20 cellular contexts compared by ENCODE assay signal in genomic region chr14:104964546-104964945, GRCh38. TPM values are rescaled to one million over a fixed set of nuclear protein-coding genes. Genes with fewer than 3 reads are reported as not detected.
DNase-seq lines count a peak whose midpoint lies in the region; ATAC-seq and TF ChIP-seq lines count a peak whose summit lies in the region.
"Had no signal": no experiment of that assay in that cellular context is flagged by ENCODE, and none has a peak within 500 bp of the region (broad histone marks: within the 10 kb centered on the region; RNA-seq: fewer than 3 reads in every experiment).

No MANE protein-coding gene starts in this region.

- peaks cover 4% of the 10 kb centered on the region for H3K79me2 ChIP-seq in osteoblast (ENCODE audit: insufficient read depth, low read length)

- H2AFZ ChIP-seq in osteoblast (ENCODE audit: low read length): no peak overlapping the region
- H2AFZ ChIP-seq: GM23248 had no signal

- H3K9me3 ChIP-seq in heart right ventricle (no peaks in the 10 kb centered on the region), BE2C (no peaks in the 10 kb centered on the region), WERI-Rb-1 (ENCODE audit: severe bottlenecking) (no peaks in the 10 kb centered on the region), osteoblast (ENCODE audit: low read depth, low read length) (no peaks in the 10 kb centered on the region)
- H3K9me3 ChIP-seq: BLaER1 treated with 17β-estradiol and CSF1 and Interleukin-3, amounts not matched to agents 10 nM and 100 nM; HAP-1 had no signal

- H3K27me3 ChIP-seq in heart right ventricle (peaks cover 0 to 40% (median 0%) of the 10 kb centered on the region in 7 donors), BE2C (no peaks in the 10 kb centered on the region), WERI-Rb-1 (ENCODE audit: insufficient read depth, low read depth, severe bottlenecking) (no peaks in the 10 kb centered on the region), osteoblast (ENCODE audit: insufficient read depth, low read length) (no peaks in the 10 kb centered on the region)

- no peak for TF ChIP-seq CTCF in heart right ventricle (IDR thresholded peaks at IDR 0.05)
- TF ChIP-seq CTCF in BE2C (IDR thresholded peaks at IDR 0.05; ENCODE audit: low read depth, low read length): no peak
- no peak for TF ChIP-seq CTCF in WERI-Rb-1 (IDR thresholded peaks at IDR 0.05; ENCODE audit: low read depth, low read length)
- no peak for TF ChIP-seq CTCF in osteoblast (IDR thresholded peaks at IDR 0.05; ENCODE audit: extremely low read depth, low read depth, low read length)

- no peaks in the 10 kb centered on the region for H3K36me3 Mint-ChIP-seq in activated T-helper 2 cell treated with anti-CD3 and anti-CD28 coated beads, Interferon-gamma antibody, Interleukin-2, Interleukin-4, amounts not matched to agents 10 μg/mL and 5 μg/mL and 100 μg/mL, durations not matched to agents 14 hours and 24 hours and 36 hours (ENCODE audit: low read depth)
- H3K36me3 Mint-ChIP-seq: CD4-positive, CD25-positive, alpha-beta regulatory T cell; CD8-positive, alpha-beta memory T cell had no signal

- no peak overlapping the region for H3K27ac ChIP-seq in heart right ventricle
- H3K27ac ChIP-seq in WERI-Rb-1: no peak overlapping the region
- no peak overlapping the region for H3K27ac ChIP-seq in osteoblast (ENCODE audit: low read depth, low read length)
- H3K27ac ChIP-seq: BLaER1 treated with 17β-estradiol and CSF1 and Interleukin-3, amounts not matched to agents 10 nM and 100 nM; GM23248; HL-60 had no signal

- H4K20me1 ChIP-seq in osteoblast (ENCODE audit: insufficient read depth, low read length): no peaks in the 10 kb centered on the region

- H3K4me2 ChIP-seq in osteoblast (ENCODE audit: insufficient read depth, low read length): no peak overlapping the region

- DNase-seq in Right ventricle myocardium inferior (ENCODE audit: missing footprints) (peak; percentile 2), heart right ventricle (no peak), BE2C (peak; percentile 1), WERI-Rb-1 (peak; percentile 4), osteoblast (ENCODE audit: insufficient read length, low spot score, missing footprints) (peak; percentile 4), NCI-H2196 treated with DMSO at 0.1 percent for 48 hours (lab: John Stamatoyannopoulos, UW; ENCODE audit: unreplicated experiment) (no peak)
- DNase-seq in activated T-helper 2 cell treated with anti-CD3 and anti-CD28 coated beads, Interferon-gamma antibody, Interleukin-2, Interleukin-4, amounts not matched to agents 10 μg/mL and 5 μg/mL and 100 μg/mL, durations not matched to agents 14 hours and 24 hours and 36 hours (ENCODE audit: low spot score): no peak
- DNase-seq: 8988T; CD4-positive, CD25-positive, alpha-beta regulatory T cell; CD8-positive, alpha-beta memory T cell; COR-L47; DMS 273 treated with DMSO at 0.1 percent for 48 hours; DMS53; GM23248 had no signal

- WGBS in heart right ventricle, 2 donors: 90 to 91% methylated on average over 7 of the region's 7 CpGs

- H3K4me1 Mint-ChIP-seq in activated T-helper 2 cell treated with anti-CD3 and anti-CD28 coated beads, Interferon-gamma antibody, Interleukin-2, Interleukin-4, amounts not matched to agents 10 μg/mL and 5 μg/mL and 100 μg/mL, durations not matched to agents 14 hours and 24 hours and 36 hours (ENCODE audit: low read depth): no peaks in the 10 kb centered on the region
- H3K4me1 Mint-ChIP-seq: CD4-positive, CD25-positive, alpha-beta regulatory T cell; CD8-positive, alpha-beta memory T cell had no signal

- no peaks in the 10 kb centered on the region for H3K36me3 ChIP-seq in heart right ventricle
- no peaks in the 10 kb centered on the region for H3K36me3 ChIP-seq in BE2C
- no peaks in the 10 kb centered on the region for H3K36me3 ChIP-seq in WERI-Rb-1
- no peaks in the 10 kb centered on the region for H3K36me3 ChIP-seq in osteoblast (ENCODE audit: insufficient read depth, low read length)
- H3K36me3 ChIP-seq: BLaER1 treated with 17β-estradiol and CSF1 and Interleukin-3, amounts not matched to agents 10 nM and 100 nM; HAP-1 had no signal

- H3K4me1 ChIP-seq in heart right ventricle: peaks cover 13 to 30% (median 24%) of the 10 kb centered on the region in 9 donors
- H3K4me1 ChIP-seq in BE2C: peaks cover 16% of the 10 kb centered on the region
- H3K4me1 ChIP-seq in osteoblast (ENCODE audit: insufficient read depth, low read length): peaks cover 12% of the 10 kb centered on the region

- H3K27ac Mint-ChIP-seq in activated T-helper 2 cell treated with anti-CD3 and anti-CD28 coated beads, Interferon-gamma antibody, Interleukin-2, Interleukin-4, amounts not matched to agents 10 μg/mL and 5 μg/mL and 100 μg/mL, durations not matched to agents 14 hours and 24 hours and 36 hours: no peak overlapping the region
- H3K27ac Mint-ChIP-seq: CD8-positive, alpha-beta memory T cell had no signal

- intact Hi-C loops in Right ventricle myocardium inferior (cut with DNase I) (no loop called here), heart right ventricle (cut with DNase I) (no loop called here)
- intact Hi-C loops in activated T-helper 2 cell treated with anti-CD3 and anti-CD28 coated beads, Interferon-gamma antibody, Interleukin-2, Interleukin-4, amounts not matched to agents 10 μg/mL and 5 μg/mL and 100 μg/mL, durations not matched to agents 14 hours and 24 hours and 36 hours (cut with micrococcal nuclease): no loop called here

- no peak overlapping the region for H3K4me3 Mint-ChIP-seq in activated T-helper 2 cell treated with anti-CD3 and anti-CD28 coated beads, Interferon-gamma antibody, Interleukin-2, Interleukin-4, amounts not matched to agents 10 μg/mL and 5 μg/mL and 100 μg/mL, durations not matched to agents 14 hours and 24 hours and 36 hours (ENCODE audit: low read depth)
- H3K4me3 Mint-ChIP-seq: CD4-positive, CD25-positive, alpha-beta regulatory T cell; CD8-positive, alpha-beta memory T cell had no signal

- no peak overlapping the region for H3K4me3 ChIP-seq in heart right ventricle
- H3K4me3 ChIP-seq in BE2C (ENCODE audit: low read depth, low read length): no peak overlapping the region
- no peak overlapping the region for H3K4me3 ChIP-seq in WERI-Rb-1 (ENCODE audit: low read depth, low read length)
- H3K4me3 ChIP-seq in osteoblast (ENCODE audit: insufficient read depth, low read length): no peak overlapping the region
- H3K4me3 ChIP-seq: BLaER1 treated with 17β-estradiol and CSF1 and Interleukin-3, amounts not matched to agents 10 nM and 100 nM; GM23248; HAP-1 had no signal

- peaks cover 7% of the 10 kb centered on the region for H3K27me3 Mint-ChIP-seq in activated T-helper 2 cell treated with anti-CD3 and anti-CD28 coated beads, Interferon-gamma antibody, Interleukin-2, Interleukin-4, amounts not matched to agents 10 μg/mL and 5 μg/mL and 100 μg/mL, durations not matched to agents 14 hours and 24 hours and 36 hours (ENCODE audit: low read depth)

- ATAC-seq in Right ventricle myocardium inferior: no peak
- ATAC-seq in heart right ventricle: no peak
- ATAC-seq in HG03354 (IDR thresholded peaks at IDR 0.05; ENCODE audit: poor library complexity, severe bottlenecking, unreplicated experiment): no peak

- no peaks in the 10 kb centered on the region for H3K9me3 Mint-ChIP-seq in activated T-helper 2 cell treated with anti-CD3 and anti-CD28 coated beads, Interferon-gamma antibody, Interleukin-2, Interleukin-4, amounts not matched to agents 10 μg/mL and 5 μg/mL and 100 μg/mL, durations not matched to agents 14 hours and 24 hours and 36 hours
- H3K9me3 Mint-ChIP-seq: CD4-positive, CD25-positive, alpha-beta regulatory T cell; CD8-positive, alpha-beta memory T cell had no signal

RNA-seq across cellular contexts. Expression of gene AHNAK2, which starts 13.6 kb away (rescaled TPM):
- 2.5 TPM for total RNA-seq in Right ventricle myocardium inferior
- 10 to 100 TPM in 1 of 10 donors, 1 to 10 TPM in 9; 1.1 to 29.5 (median 2.6) TPM for total RNA-seq in heart right ventricle
- polyA plus RNA-seq in heart right ventricle: 1 to 10 TPM; 3.5 to 4.0 TPM
- 0.62 TPM for polyA plus RNA-seq in BE2C (2012; ENCODE audit: insufficient read depth, insufficient read length, low read depth)
- 30.8 and 31.8 TPM in 2 replicates for total RNA-seq in osteoblast
- 0.02 and 0.07 TPM in 2 replicates for total RNA-seq in activated T-helper 2 cell treated with anti-CD3 and anti-CD28 coated beads, Interferon-gamma antibody, Interleukin-2, Interleukin-4, amounts not matched to agents 10 μg/mL and 5 μg/mL and 100 μg/mL, durations not matched to agents 14 hours and 24 hours and 36 hours
- total RNA-seq: CD4-positive, CD25-positive, alpha-beta regulatory T cell had no signal
- polyA plus RNA-seq: CD4-positive, CD25-positive, alpha-beta regulatory T cell; CD8-positive, alpha-beta memory T cell had no signal

RNA-seq across cellular contexts. Expression of gene CLBA1, which starts 21.0 kb away (rescaled TPM):
- total RNA-seq in Right ventricle myocardium inferior (1.9 TPM), heart right ventricle (1 to 10 TPM; 1.2 to 3.1 (median 2.4) TPM), osteoblast (11.5 and 12.3 TPM in 2 replicates)
- polyA plus RNA-seq in heart right ventricle: 1 to 10 TPM; 2.9 to 3.5 TPM
- 15.3 TPM for polyA plus RNA-seq in BE2C (2012; ENCODE audit: insufficient read depth, insufficient read length, low read depth)
- 0.94 and 1.4 TPM in 2 replicates for total RNA-seq in activated T-helper 2 cell treated with anti-CD3 and anti-CD28 coated beads, Interferon-gamma antibody, Interleukin-2, Interleukin-4, amounts not matched to agents 10 μg/mL and 5 μg/mL and 100 μg/mL, durations not matched to agents 14 hours and 24 hours and 36 hours

RNA-seq across cellular contexts. Expression of gene PLD4, which starts 39.9 kb away (rescaled TPM):
- total RNA-seq in Right ventricle myocardium inferior (not detected), heart right ventricle (under 1 TPM in 9 of 10 donors, not detected in 1; 0.23 to 0.91 (median 0.50) TPM), osteoblast (not detected in 2 replicates)
- under 1 TPM; 0.07 to 0.13 TPM for polyA plus RNA-seq in heart right ventricle
- polyA plus RNA-seq in BE2C (2012; ENCODE audit: insufficient read depth, insufficient read length, low read depth): 1.9 TPM
- 0.16 and 0.23 TPM in 2 replicates for total RNA-seq in activated T-helper 2 cell treated with anti-CD3 and anti-CD28 coated beads, Interferon-gamma antibody, Interleukin-2, Interleukin-4, amounts not matched to agents 10 μg/mL and 5 μg/mL and 100 μg/mL, durations not matched to agents 14 hours and 24 hours and 36 hours
- total RNA-seq: A673; CD4-positive, CD25-positive, alpha-beta regulatory T cell; GM23248; H4 had no signal
- polyA plus RNA-seq: CD8-positive, alpha-beta memory T cell; GM23248 had no signal

RNA-seq across cellular contexts. Expression of gene CDCA4, which starts 56.3 kb away (rescaled TPM):
- 3.1 TPM for total RNA-seq in Right ventricle myocardium inferior
- 1 to 10 TPM; 1.5 to 6.4 (median 2.0) TPM for total RNA-seq in heart right ventricle
- 1 to 10 TPM; 2.7 to 3.2 TPM for polyA plus RNA-seq in heart right ventricle
- 43.2 TPM for polyA plus RNA-seq in BE2C (2012; ENCODE audit: insufficient read depth, insufficient read length, low read depth)
- 13.3 and 13.8 TPM in 2 replicates for total RNA-seq in osteoblast
- total RNA-seq in activated T-helper 2 cell treated with anti-CD3 and anti-CD28 coated beads, Interferon-gamma antibody, Interleukin-2, Interleukin-4, amounts not matched to agents 10 μg/mL and 5 μg/mL and 100 μg/mL, durations not matched to agents 14 hours and 24 hours and 36 hours: 47.7 and 49.6 TPM in 2 replicates

Comparison
In these comparisons a context has a peak if more than half of its experiments do, and no peak if none do; other contexts are left out.
1. DNase-seq: peak in Right ventricle myocardium inferior (single experiment), BE2C (single experiment), WERI-Rb-1 (single experiment) and osteoblast (single experiment); none in heart right ventricle (0 of 2), NCI-H2196 treated with DMSO at 0.1 percent for 48 hours (single experiment) and activated T-helper 2 cell treated with anti-CD3 and anti-CD28 coated beads, Interferon-gamma antibody, Interleukin-2, Interleukin-4, amounts not matched to agents 10 μg/mL and 5 μg/mL and 100 μg/mL, durations not matched to agents 14 hours and 24 hours and 36 hours (single experiment).